Comparison of ENCODE assay signal across 8 cellular contexts in genomic region chr16:16521601-16522000, GRCh38.
A peak's percentile ranks its signal among the peaks of the same experiment; 100 is the strongest.
DNase-seq lines count a peak whose midpoint lies in the region; ATAC-seq and TF ChIP-seq lines count a peak whose summit lies in the region.
"Not testable (repeated sequence)": the region's sequence is repeated elsewhere in the genome, so short reads cannot be mapped to it uniquely, and the experiment has no call there.

No MANE protein-coding gene starts in this region.

- not testable (repeated sequence) for H3K9me3 ChIP-seq in HCT116 (ENCODE audit: control insufficient read depth in 1 of 2, insufficient read depth in 1 of 2, low read depth in 1 of 2, low read length in 2 of 2); heart left ventricle; heart right ventricle

- intact Hi-C loops in HCT116 (cut with micrococcal nuclease); Right ventricle myocardium superior (cut with DNase I); heart left ventricle (cut with DNase I); heart right ventricle (cut with DNase I); left ventricle myocardium superior (cut with micrococcal nuclease): not testable (repeated sequence)

- not testable (repeated sequence) for H3K4me2 ChIP-seq in HCT116 (ENCODE audit: low read length)

- not testable (repeated sequence) for TF ChIP-seq RAD21 in HCT116 (IDR thresholded peaks at IDR 0.05; ENCODE audit: low read depth)

- H3K36me3 ChIP-seq in HCT116 (ENCODE audit: control insufficient read depth in 1 of 2, insufficient read depth in 2 of 2, low read length in 2 of 2); heart left ventricle; heart right ventricle: not testable (repeated sequence)

- H3K27ac ChIP-seq in HCT116 (ENCODE audit: low read depth, low read length); foreskin keratinocyte; heart left ventricle; heart right ventricle: not testable (repeated sequence)

- TF ChIP-seq CTCF in HCT116 (IDR thresholded peaks at IDR 0.05 in 2 of 3, conservative IDR thresholded peaks at IDR 0.05 in 1 of 3; ENCODE audit: borderline replicate concordance in 1 of 3, insufficient read depth in 1 of 3, low read depth in 2 of 3, low read length in 2 of 3); foreskin keratinocyte (conservative IDR thresholded peaks at IDR 0.05); heart left ventricle (IDR thresholded peaks at IDR 0.05); heart right ventricle (IDR thresholded peaks at IDR 0.05): not testable (repeated sequence)

- not testable (repeated sequence) for BruUV-seq in HCT116 (replicated peaks; lab: Mats Ljungman, UMichigan)

- not testable (repeated sequence) for DNase-seq in HCT116 (ENCODE audit: low read depth, low spot score); foreskin keratinocyte; Right ventricle myocardium superior; heart left ventricle; heart right ventricle; left ventricle myocardium superior

- not testable (repeated sequence) for H3K9me2 ChIP-seq in HCT116 (ENCODE audit: insufficient read depth)

- not testable (repeated sequence) for H3K4me1 ChIP-seq in HCT116 (ENCODE audit: control insufficient read depth in 1 of 2, insufficient read depth in 2 of 2, low read length in 2 of 2); foreskin keratinocyte; heart left ventricle; heart right ventricle

- POLR2A ChIA-PET in HCT116 (lab: Charles Lee): not testable (repeated sequence)

- not testable (repeated sequence) for H3K9ac ChIP-seq in HCT116 (ENCODE audit: low read length)

- not testable (repeated sequence) for H4K20me1 ChIP-seq in HCT116 (ENCODE audit: insufficient read depth)

- RAD21 ChIA-PET in HCT116 (lab: Charles Lee; ENCODE audit: low non-redundant PET in 1 of 2, low total read pairs in 2 of 2, uncharacterized antibody in 2 of 2, unreplicated experiment in 2 of 2): not testable (repeated sequence)

- not testable (repeated sequence) for H3K79me2 ChIP-seq in HCT116 (ENCODE audit: insufficient read depth, low read length)

- TF ChIP-seq POLR2A in HCT116 (IDR thresholded peaks at IDR 0.05; ENCODE audit: borderline replicate concordance, extremely low read depth, insufficient read depth, insufficient read length); heart left ventricle (IDR thresholded peaks at IDR 0.05): not testable (repeated sequence)

- H2AFZ ChIP-seq in HCT116 (ENCODE audit: low read depth, low read length, poor library complexity, severe bottlenecking): not testable (repeated sequence)

- ATAC-seq in HCT116 (peak; percentile 30; the same call in 1 of the 2 replicates), SK-N-SH treated with all-trans-retinoic acid at 6 μM for 48 hours (peak; percentile 41; the same call in 1 of the 3 replicates), esophagus mucosa (peak; percentile 44), foreskin keratinocyte (peak; percentile 69), Right ventricle myocardium superior (ENCODE audit: poor library complexity) (peak; percentile 59), heart left ventricle (peak; percentile 37 to 85 (median 70)), heart right ventricle (peak in 5 of 8 donors; percentile 48 to 85 (median 70)), left ventricle myocardium superior (peak; percentile 70)

- not testable (repeated sequence) for H3K4me3 ChIP-seq in HCT116 (replicated peaks in 1 of 2; ENCODE audit: low read depth in 1 of 2, low read length in 2 of 2); heart left ventricle; heart right ventricle

- H3K27me3 ChIP-seq in HCT116 (ENCODE audit: insufficient read depth, low read length); foreskin keratinocyte; heart left ventricle; heart right ventricle: not testable (repeated sequence)

- CTCF ChIA-PET in HCT116 (lab: Charles Lee): not testable (repeated sequence)

- WGBS in heart left ventricle, 4 donors: no CpG with 5 or more reads among the region's 9 CpGs
- no CpG with 5 or more reads among the region's 9 CpGs for WGBS in heart right ventricle, 2 donors
